Comparison of ENCODE assay signal across 26 cellular contexts in the genomic region with DNA sequence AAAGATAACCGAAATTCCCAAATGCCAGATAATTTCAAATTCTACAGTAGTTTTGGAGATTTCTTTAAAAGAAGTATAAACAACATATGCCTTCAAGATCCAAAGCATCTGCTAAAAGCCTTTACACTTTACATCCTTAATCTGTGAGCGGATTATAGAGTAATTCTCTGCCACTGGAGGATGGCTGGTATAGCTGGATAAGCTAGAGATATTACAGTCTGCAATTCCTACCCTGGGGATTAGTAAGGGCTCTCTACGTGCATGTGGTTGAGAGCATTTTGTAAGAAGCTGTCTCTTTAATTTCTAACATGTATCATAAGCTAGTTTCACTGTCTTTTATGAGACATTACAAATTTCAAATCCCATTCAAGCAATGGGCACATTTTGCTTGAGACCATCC.
"Had no signal": no experiment of that assay in that cellular context is flagged by ENCODE, and none has a peak within 500 bp of the region (broad histone marks: within the 10 kb centered on the region; RNA-seq: fewer than 3 reads in every experiment).

No MANE protein-coding gene starts in this region.

- H3K4me3 ChIP-seq: esophagus squamous epithelium, heart left ventricle had no signal

- DNase-seq: activated CD4-positive, alpha-beta T cell treated with anti-CD3 and anti-CD28 coated beads for 1 hour; activated CD4-positive, alpha-beta T cell treated with anti-CD3 and anti-CD28 coated beads for 48 hours; activated CD4-positive, alpha-beta T cell treated with anti-CD3 and anti-CD28 coated beads, Interleukin-2, amount 50 U/mL, for 1 hour; activated CD4-positive, alpha-beta T cell treated with anti-CD3 and anti-CD28 coated beads, Interleukin-2, amount 50 U/mL, for 48 hours; activated CD8-positive, alpha-beta memory T cell treated with anti-CD3 and anti-CD28 coated beads for 24 hours; activated CD8-positive, alpha-beta T cell treated with anti-CD3 and anti-CD28 coated beads for 36 hours; activated effector memory CD4-positive, alpha-beta T cell treated with Interleukin-2 at 50 U/mL for 16 hours; activated gamma-delta T cell treated with Interleukin-2 at 50 U/mL for 16 hours; activated naive CD4-positive, alpha-beta T cell treated with anti-CD3 and anti-CD28 coated beads, Interleukin-2, amount 50 U/mL, for 16 hours; activated naive CD4-positive, alpha-beta T cell treated with Interleukin-2 at 50 U/mL for 16 hours; activated T-cell treated with anti-CD3 and anti-CD28 coated beads, Interleukin-2, amount 50 U/mL, for 4 hours; amniotic stem cell; anterior cingulate cortex; brain microvascular endothelial cell; caudate nucleus; cortex of kidney; dermis blood vessel endothelial cell; effector CD4-positive, alpha-beta T cell; esophagus squamous epithelium; foreskin fibroblast; glutamatergic neuron; heart left ventricle; SW 1271; T-cell; T-helper 9 cell had no signal

- H3K27ac ChIP-seq: brain microvascular endothelial cell, epithelial cell of prostate, esophagus squamous epithelium, heart left ventricle had no signal

- H3K4me1 ChIP-seq: esophagus squamous epithelium, heart left ventricle had no signal

- H3K36me3 ChIP-seq: brain microvascular endothelial cell, esophagus squamous epithelium, heart left ventricle had no signal

- H3K27me3 ChIP-seq: brain microvascular endothelial cell, esophagus squamous epithelium, heart left ventricle had no signal

- H3K9me3 ChIP-seq: esophagus squamous epithelium had no signal
